Comparison of ENCODE assay signal across 25 cellular contexts in the genomic region with DNA sequence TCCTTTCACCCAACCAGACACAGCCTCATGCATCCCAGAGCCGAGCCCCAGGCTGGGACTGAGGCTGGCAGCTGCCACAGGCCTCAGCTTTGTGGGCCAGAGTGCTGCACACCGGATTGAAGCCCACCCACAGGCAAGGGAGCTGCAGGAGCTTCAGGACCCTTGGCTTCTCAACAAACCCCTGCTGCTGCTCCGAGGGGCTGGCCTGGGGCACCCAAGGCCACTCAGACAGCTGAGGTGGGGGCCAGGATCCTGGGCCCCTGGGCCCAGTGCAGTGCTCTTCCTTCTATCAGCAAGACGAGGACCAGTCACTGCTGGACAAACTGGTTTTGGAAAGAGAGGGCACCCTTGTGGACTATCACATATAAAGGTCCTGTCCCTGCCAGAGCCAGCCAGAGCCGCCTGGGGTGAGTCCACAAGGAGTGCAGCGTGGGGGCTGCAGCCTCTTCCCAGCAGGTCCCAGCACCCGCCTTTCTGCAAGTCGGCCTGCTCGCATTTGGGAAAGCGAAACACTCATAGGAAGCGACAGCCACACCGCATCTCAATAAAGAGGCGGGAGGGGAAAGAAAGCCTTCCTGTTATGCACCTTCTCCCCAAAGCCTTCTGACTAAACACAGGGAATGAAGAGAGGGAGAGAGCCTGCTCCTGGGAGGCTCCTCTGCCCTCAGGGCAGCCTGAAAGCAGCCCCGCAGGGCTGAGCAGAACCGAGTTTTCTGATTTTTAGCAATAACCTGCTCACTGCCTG. TPM values are rescaled to one million over a fixed set of nuclear protein-coding genes. Genes with fewer than 3 reads are reported as not detected.
"Had no signal": no experiment of that assay in that cellular context is flagged by ENCODE, and none has a peak within 500 bp of the region (broad histone marks: within the 10 kb centered on the region; RNA-seq: fewer than 3 reads in every experiment).

No MANE protein-coding gene starts in this region.

- H3K9me3 Mint-ChIP-seq: natural killer cell treated with Interleukin-12 subunit alpha and Interleukin-12 subunit beta and Interleukin-15 and Interleukin-18, amount 100 ng/mL, for 72 hours; stimulated activated naive CD8-positive, alpha-beta T cell treated with anti-CD3 and anti-CD28 coated beads, Interleukin-15, Interleukin-2, amounts not matched to agents 100 ng/mL and 50 ng/mL, for 24 hours had no signal

- H3K4me3 ChIP-seq: colonic mucosa, dorsolateral prefrontal cortex, gastroesophageal sphincter, hepatocyte, ovary, prostate gland, smooth muscle cell, thoracic aorta had no signal

- H3K4me1 ChIP-seq: colonic mucosa, gastroesophageal sphincter, prostate gland had no signal

- H3K4me1 Mint-ChIP-seq: activated CD4-positive, alpha-beta T cell treated with anti-CD3 and anti-CD28 coated beads for 36 hours; immature natural killer cell; memory B cell had no signal

- H3K27ac ChIP-seq: colonic mucosa, dorsolateral prefrontal cortex, gastroesophageal sphincter, hepatocyte, neutrophil, ovary, prostate gland, thoracic aorta had no signal

- DNase-seq: activated CD4-positive, alpha-beta T cell treated with anti-CD3 and anti-CD28 coated beads for 36 hours; activated CD4-positive, CD25-positive, alpha-beta regulatory T cell; activated effector memory CD4-positive, alpha-beta T cell treated with Interleukin-2 at 50 U/mL for 16 hours; activated naive CD4-positive, alpha-beta T cell treated with Interleukin-2 at 50 U/mL for 16 hours; anterior cingulate cortex; colonic mucosa; dorsolateral prefrontal cortex; effector memory CD8-positive, alpha-beta T cell; immature natural killer cell; ovary had no signal

- H3K4me2 ChIP-seq: hepatocyte, smooth muscle cell had no signal

- H3K36me3 Mint-ChIP-seq: activated naive CD8-positive, alpha-beta T cell; immature natural killer cell; memory B cell; natural killer cell treated with Interleukin-12 subunit alpha and Interleukin-12 subunit beta and Interleukin-15 and Interleukin-18, amount 100 ng/mL, for 72 hours had no signal

- H3K79me2 ChIP-seq: hepatocyte had no signal

- H3K9me3 ChIP-seq: colonic mucosa, gastroesophageal sphincter, neutrophil, ovary, prostate gland, thoracic aorta had no signal

- ATAC-seq: activated CD4-positive, alpha-beta T cell treated with anti-CD3 and anti-CD28 coated beads for 36 hours; effector memory CD8-positive, alpha-beta T cell; gastroesophageal sphincter; natural killer cell treated with Interleukin-12 subunit alpha and Interleukin-12 subunit beta and Interleukin-15 and Interleukin-18, amount 100 ng/mL, for 72 hours had no signal

- H3K4me3 Mint-ChIP-seq: activated CD4-positive, alpha-beta T cell treated with anti-CD3 and anti-CD28 coated beads for 36 hours; activated naive CD8-positive, alpha-beta T cell; effector memory CD8-positive, alpha-beta T cell; immature natural killer cell; memory B cell; natural killer cell treated with Interleukin-12 subunit alpha and Interleukin-12 subunit beta and Interleukin-15 and Interleukin-18, amount 100 ng/mL, for 72 hours; stimulated activated naive CD8-positive, alpha-beta T cell treated with anti-CD3 and anti-CD28 coated beads, Interleukin-15, Interleukin-2, amounts not matched to agents 100 ng/mL and 50 ng/mL, for 24 hours had no signal

- H2AFZ ChIP-seq: hepatocyte had no signal

- H3K36me3 ChIP-seq: colonic mucosa, gastroesophageal sphincter, neutrophil, ovary, prostate gland, thoracic aorta had no signal

- H3K27ac Mint-ChIP-seq: activated CD4-positive, alpha-beta T cell treated with anti-CD3 and anti-CD28 coated beads for 36 hours; activated naive CD8-positive, alpha-beta T cell; effector memory CD8-positive, alpha-beta T cell; immature natural killer cell; memory B cell; natural killer cell treated with Interleukin-12 subunit alpha and Interleukin-12 subunit beta and Interleukin-15 and Interleukin-18, amount 100 ng/mL, for 72 hours; stimulated activated naive CD8-positive, alpha-beta T cell treated with anti-CD3 and anti-CD28 coated beads, Interleukin-15, Interleukin-2, amounts not matched to agents 100 ng/mL and 50 ng/mL, for 24 hours had no signal

- H3K27me3 ChIP-seq: colonic mucosa, ovary had no signal

RNA-seq across cellular contexts. Expression of a gene that starts 9.5 kb away (rescaled TPM):
- total RNA-seq: colonic mucosa; endothelial cell of umbilical vein; fibroblast of lung; fibroblast of villous mesenchyme; smooth muscle cell; subcutaneous adipose tissue; T-helper 1 cell treated with Interleukin-12 subunit alpha and Interleukin-12 subunit beta and Interleukin-4 antibody, amounts not matched to agents 30 ng/mL and 1 ng/mL, for 36 hours; thoracic aorta had no signal
- polyA plus RNA-seq: endothelial cell of umbilical vein, immature natural killer cell, smooth muscle cell had no signal
